22 cellular contexts compared by ENCODE assay signal in genomic region chr10:85284778-85285397, GRCh38.
"Had no signal": no experiment of that assay in that cellular context is flagged by ENCODE, and none has a peak within 500 bp of the region (broad histone marks: within the 10 kb centered on the region; RNA-seq: fewer than 3 reads in every experiment).

No MANE protein-coding gene starts in this region.

- H3K9ac ChIP-seq: parathyroid adenoma had no signal

- DNase-seq: cerebellar nuclear complex; effector memory CD8-positive, alpha-beta T cell; esophagus squamous epithelium; foreskin keratinocyte; hippocampal formation; left ventricle myocardium inferior; mucosa of descending colon; naive thymus-derived CD8-positive, alpha-beta T cell; retina; sigmoid colon; stimulated activated CD4-positive, alpha-beta T cell treated with anti-CD3 and anti-CD28 coated beads, Interleukin-2, amount 100 ng/mL, for 24 hours; stimulated activated CD4-positive, alpha-beta T cell treated with anti-CD3 and anti-CD28 coated beads, Interleukin-4, amount 100 ng/mL, for 4 hours; stimulated activated naive B cell treated with anti-CD40 and anti-IgM and Interleukin-4, amounts not matched to agents 10 μg/mL and 1 μg/mL and 100 μg/mL, for 72 hours; stomach; substantia nigra; transverse colon had no signal

- H3K4me3 ChIP-seq: cardiac muscle cell, esophagus squamous epithelium, left ventricle myocardium inferior, lung, mucosa of descending colon, prostate gland, sigmoid colon, skin epidermis, stomach, thoracic aorta, transverse colon had no signal

- H3K36me3 ChIP-seq: cardiac muscle cell, esophagus squamous epithelium, left ventricle myocardium inferior, prostate gland, sigmoid colon, stomach, thoracic aorta, transverse colon had no signal

- H3K27me3 ChIP-seq: cardiac muscle cell, esophagus squamous epithelium, foreskin keratinocyte, sigmoid colon, stomach, transverse colon had no signal

- H3K9me3 ChIP-seq: mucosa of descending colon, prostate gland, stomach, thoracic aorta had no signal

- H3K4me1 ChIP-seq: esophagus squamous epithelium, foreskin keratinocyte, left ventricle myocardium inferior, parathyroid adenoma, prostate gland, sigmoid colon, stomach, transverse colon had no signal

- H3K79me2 ChIP-seq: parathyroid adenoma had no signal

- H2AFZ ChIP-seq: parathyroid adenoma had no signal

- H3K27ac ChIP-seq: cardiac muscle cell, esophagus squamous epithelium, foreskin keratinocyte, left ventricle myocardium inferior, parathyroid adenoma, prostate gland, sigmoid colon, skin epidermis, stomach, thoracic aorta, transverse colon had no signal
